3 cellular contexts compared by ENCODE assay signal in the genomic region with DNA sequence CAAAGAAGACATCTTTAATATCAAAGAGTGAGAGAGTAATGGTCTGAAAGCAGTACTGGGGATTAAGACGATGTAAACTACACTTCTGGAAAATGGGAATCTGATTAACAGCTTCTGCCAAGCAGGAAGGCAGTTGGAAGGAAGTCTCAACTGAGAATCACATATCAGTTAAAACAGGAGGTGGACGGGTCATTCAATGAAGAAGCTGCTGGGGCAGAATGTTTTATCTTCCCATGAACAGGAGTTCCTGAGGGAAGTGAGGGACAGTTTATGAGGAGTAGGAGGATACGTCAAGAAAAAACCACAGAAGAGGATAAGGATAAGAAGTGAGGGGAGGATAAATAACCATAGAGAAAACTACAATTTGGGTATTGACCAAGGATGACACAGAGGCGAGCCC.
TF ChIP-seq lines count a peak whose summit lies in the region.

No MANE protein-coding gene starts in this region.

TF ChIP-seq in liver, 16 proteins besides CTCF, POLR2A, EP300 and RAD21:
- no peak for TF ChIP-seq MAX (IDR thresholded peaks at IDR 0.05)
- no peak for TF ChIP-seq YY1 (IDR thresholded peaks at IDR 0.05)
- peak; percentile 31 for TF ChIP-seq NR2F2 (IDR thresholded peaks at IDR 0.05)
- TF ChIP-seq TAF1 (conservative IDR thresholded peaks at IDR 0.05) = no peak
- TF ChIP-seq REST (IDR thresholded peaks at IDR 0.05) = no peak

TF ChIP-seq in HepG2, 621 proteins besides CTCF, POLR2A, EP300 and RAD21:
- TF ChIP-seq ZSCAN31 (CRISPR knock-in tag; IDR thresholded peaks at IDR 0.05; ENCODE audit: low read depth) (no peak), EEA1 (CRISPR knock-in tag; IDR thresholded peaks at IDR 0.05; ENCODE audit: borderline replicate concordance) (no peak), ZNF709 (CRISPR knock-in tag; IDR thresholded peaks at IDR 0.05) (no peak), TP53 (CRISPR knock-in tag; conservative IDR thresholded peaks at IDR 0.05) (no peak), ZBTB1 (CRISPR knock-in tag; IDR thresholded peaks at IDR 0.05; ENCODE audit: borderline replicate concordance) (no peak)

TF ChIP-seq in K562, 482 proteins besides CTCF, POLR2A, EP300 and RAD21 (continues in another document):
- no peak for TF ChIP-seq NFYB (IDR thresholded peaks at IDR 0.05; ENCODE audit: extremely low read depth, insufficient read length)
- no peak for TF ChIP-seq TAF15 (IDR thresholded peaks at IDR 0.05; ENCODE audit: low read depth, low read length)
- peak; percentile 94 for TF ChIP-seq TEAD4 (IDR thresholded peaks at IDR 0.05; ENCODE audit: low read length)
- no peak for TF ChIP-seq TEAD4 (CRISPR knock-in tag; IDR thresholded peaks at IDR 0.05; ENCODE audit: borderline replicate concordance)
- TF ChIP-seq TRIM25 (IDR thresholded peaks at IDR 0.05; ENCODE audit: borderline replicate concordance) = no peak
- TF ChIP-seq KHSRP (IDR thresholded peaks at IDR 0.05) = peak; percentile 72; the same call in 1 of the 2 replicates
- TF ChIP-seq MEF2A (IDR thresholded peaks at IDR 0.05; ENCODE audit: control insufficient read depth, low read depth, low read length) = no peak
- peak; percentile 12 to 40; a peak in 1 of 4 replicates for TF ChIP-seq TEAD1 (CRISPR knock-in tag; IDR thresholded peaks at IDR 0.05)
- TF ChIP-seq PHF20 (IDR thresholded peaks at IDR 0.05; ENCODE audit: partially characterized antibody) = no peak
- TF ChIP-seq, protein P1, sequence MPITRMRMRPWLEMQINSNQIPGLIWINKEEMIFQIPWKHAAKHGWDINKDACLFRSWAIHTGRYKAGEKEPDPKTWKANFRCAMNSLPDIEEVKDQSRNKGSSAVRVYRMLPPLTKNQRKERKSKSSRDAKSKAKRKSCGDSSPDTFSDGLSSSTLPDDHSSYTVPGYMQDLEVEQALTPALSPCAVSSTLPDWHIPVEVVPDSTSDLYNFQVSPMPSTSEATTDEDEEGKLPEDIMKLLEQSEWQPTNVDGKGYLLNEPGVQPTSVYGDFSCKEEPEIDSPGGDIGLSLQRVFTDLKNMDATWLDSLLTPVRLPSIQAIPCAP (CRISPR knock-in tag; IDR thresholded peaks at IDR 0.05; ENCODE audit: borderline replicate concordance) = no peak
- TF ChIP-seq ZNF253 (CRISPR knock-in tag; conservative IDR thresholded peaks at IDR 0.05) = no peak
- TF ChIP-seq PTRF (tag; IDR thresholded peaks at IDR 0.05) = no peak
- TF ChIP-seq EGR1 (conservative IDR thresholded peaks at IDR 0.05) = peak; percentile 85
- no peak for TF ChIP-seq MAFG (tag; conservative IDR thresholded peaks at IDR 0.05)
- peak; percentile 88 for TF ChIP-seq CREM (IDR thresholded peaks at IDR 0.05; ENCODE audit: low read depth)
- no peak for TF ChIP-seq CBX8 (IDR thresholded peaks at IDR 0.05; ENCODE audit: borderline replicate concordance, extremely low read depth, low read depth, low read length, poor library complexity, severe bottlenecking)
- 0 out of 2 replicates have a peak, but pooled peaks have one; percentile 28 for TF ChIP-seq NFATC3 (IDR thresholded peaks at IDR 0.05)
- no peak for TF ChIP-seq RB1 (IDR thresholded peaks at IDR 0.05; ENCODE audit: low read depth)
- TF ChIP-seq KDM5B (IDR thresholded peaks at IDR 0.05; ENCODE audit: insufficient replicate concordance, low read depth, low read length) = no peak
- TF ChIP-seq IRF2 (CRISPR knock-in tag; IDR thresholded peaks at IDR 0.05) = no peak
- TF ChIP-seq ZNF395 (CRISPR knock-in tag; IDR thresholded peaks at IDR 0.05) = peak; percentile 90; the same call in 1 of the 2 replicates
- no peak for TF ChIP-seq ETS2 (tag; IDR thresholded peaks at IDR 0.05; ENCODE audit: borderline replicate concordance, poor library complexity, severe bottlenecking)
- TF ChIP-seq ZNF75A (CRISPR knock-in tag; IDR thresholded peaks at IDR 0.05) = no peak
- no peak for TF ChIP-seq POLR2AphosphoS2 (IDR thresholded peaks at IDR 0.05; ENCODE audit: low read length)
- TF ChIP-seq SMAD2 (IDR thresholded peaks at IDR 0.05; ENCODE audit: low read depth, low read length) = no peak
- TF ChIP-seq HMG20A (CRISPR knock-in tag; conservative IDR thresholded peaks at IDR 0.05) = no peak
- peak; percentile 86 for TF ChIP-seq FOXM1 (IDR thresholded peaks at IDR 0.05; ENCODE audit: low read depth)
- no peak for TF ChIP-seq FOXM1 (CRISPR knock-in tag; IDR thresholded peaks at IDR 0.05; ENCODE audit: low read depth)
- TF ChIP-seq ZBTB40 (IDR thresholded peaks at IDR 0.05) = no peak
- no peak for TF ChIP-seq ZBTB40 (CRISPR knock-in tag; IDR thresholded peaks at IDR 0.05)
- TF ChIP-seq ZNF134 (CRISPR knock-in tag; conservative IDR thresholded peaks at IDR 0.05) = no peak
- no peak for TF ChIP-seq ZKSCAN1 (IDR thresholded peaks at IDR 0.05; ENCODE audit: low read depth, low read length)
- TF ChIP-seq CREB1 (IDR thresholded peaks at IDR 0.05) = 0 out of 2 replicates have a peak, but pooled peaks have one; percentile 35
- TF ChIP-seq CREB1 (CRISPR knock-in tag; IDR thresholded peaks at IDR 0.05) = no peak
- TF ChIP-seq JUND (IDR thresholded peaks at IDR 0.05; ENCODE audit: borderline replicate concordance, low read depth, low read length) = peak; percentile 69
- no peak; the same call in 2 of the 3 replicates for TF ChIP-seq JUND (tag; IDR thresholded peaks at IDR 0.05; ENCODE audit: borderline replicate concordance, low read depth, low read length)
- peak in 1 of 2 experiments; percentile 30; a peak in 1 of 4 replicates for TF ChIP-seq NONO (IDR thresholded peaks at IDR 0.05; ENCODE audit: low read depth in 2 of 2, low read length in 1 of 2)
- TF ChIP-seq HCFC1 (IDR thresholded peaks at IDR 0.05; ENCODE audit: low read depth, low read length) = no peak
- TF ChIP-seq, protein P2, sequence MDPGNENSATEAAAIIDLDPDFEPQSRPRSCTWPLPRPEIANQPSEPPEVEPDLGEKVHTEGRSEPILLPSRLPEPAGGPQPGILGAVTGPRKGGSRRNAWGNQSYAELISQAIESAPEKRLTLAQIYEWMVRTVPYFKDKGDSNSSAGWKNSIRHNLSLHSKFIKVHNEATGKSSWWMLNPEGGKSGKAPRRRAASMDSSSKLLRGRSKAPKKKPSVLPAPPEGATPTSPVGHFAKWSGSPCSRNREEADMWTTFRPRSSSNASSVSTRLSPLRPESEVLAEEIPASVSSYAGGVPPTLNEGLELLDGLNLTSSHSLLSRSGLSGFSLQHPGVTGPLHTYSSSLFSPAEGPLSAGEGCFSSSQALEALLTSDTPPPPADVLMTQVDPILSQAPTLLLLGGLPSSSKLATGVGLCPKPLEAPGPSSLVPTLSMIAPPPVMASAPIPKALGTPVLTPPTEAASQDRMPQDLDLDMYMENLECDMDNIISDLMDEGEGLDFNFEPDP (CRISPR knock-in tag; IDR thresholded peaks at IDR 0.05) = no peak
- TF ChIP-seq NFIX (CRISPR knock-in tag; IDR thresholded peaks at IDR 0.05; ENCODE audit: low read depth) = no peak
- peak; percentile 55; the same call in 1 of the 2 replicates for TF ChIP-seq ARID3A (IDR thresholded peaks at IDR 0.05; ENCODE audit: borderline replicate concordance, low read depth, low read length)
- no peak for TF ChIP-seq KDM2B (CRISPR knock-in tag; IDR thresholded peaks at IDR 0.05)
- no peak for TF ChIP-seq POLR3A (IDR thresholded peaks at IDR 0.05; ENCODE audit: borderline replicate concordance, extremely low read depth, insufficient read depth, insufficient read length)
- TF ChIP-seq, protein P3, sequence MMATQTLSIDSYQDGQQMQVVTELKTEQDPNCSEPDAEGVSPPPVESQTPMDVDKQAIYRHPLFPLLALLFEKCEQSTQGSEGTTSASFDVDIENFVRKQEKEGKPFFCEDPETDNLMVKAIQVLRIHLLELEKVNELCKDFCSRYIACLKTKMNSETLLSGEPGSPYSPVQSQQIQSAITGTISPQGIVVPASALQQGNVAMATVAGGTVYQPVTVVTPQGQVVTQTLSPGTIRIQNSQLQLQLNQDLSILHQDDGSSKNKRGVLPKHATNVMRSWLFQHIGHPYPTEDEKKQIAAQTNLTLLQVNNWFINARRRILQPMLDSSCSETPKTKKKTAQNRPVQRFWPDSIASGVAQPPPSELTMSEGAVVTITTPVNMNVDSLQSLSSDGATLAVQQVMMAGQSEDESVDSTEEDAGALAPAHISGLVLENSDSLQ (IDR thresholded peaks at IDR 0.05) = peak; percentile 59
